In the genomic region with DNA sequence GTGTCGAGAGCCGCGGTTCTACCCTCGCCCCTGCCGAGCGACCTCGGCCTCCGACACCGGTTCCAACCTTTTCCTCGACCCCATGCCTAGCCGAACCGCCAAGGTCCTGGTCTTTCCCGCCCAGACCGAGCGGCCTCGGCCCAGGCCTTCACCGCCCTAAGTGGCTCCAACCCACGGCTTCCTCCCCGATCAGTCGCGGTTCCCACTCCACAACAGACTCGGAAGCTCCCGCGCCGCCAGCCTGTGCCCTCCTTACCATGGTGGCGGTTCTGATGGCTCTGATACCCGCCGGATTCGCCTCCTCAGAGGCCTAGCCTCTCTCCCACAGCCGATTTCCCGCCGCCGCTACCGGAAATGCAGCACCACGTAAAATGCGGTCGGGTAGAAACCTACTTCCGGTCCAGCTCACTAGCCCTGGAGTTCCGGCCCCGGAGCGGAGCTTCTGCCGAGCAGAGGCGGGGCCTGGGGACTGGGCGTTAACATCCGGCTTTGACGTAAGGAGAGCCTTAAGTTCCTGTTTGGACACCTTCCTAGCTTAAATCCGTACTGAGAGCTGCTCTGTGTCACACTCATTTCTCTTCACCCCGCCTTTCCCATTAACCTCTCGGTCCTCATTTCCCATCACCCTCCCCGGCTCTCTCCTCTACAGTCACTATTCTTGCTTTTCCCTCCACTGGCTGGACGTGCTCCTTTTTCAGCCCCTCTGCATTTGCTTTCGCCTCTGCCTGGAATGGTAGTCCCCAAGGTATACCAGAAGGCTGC, we compare ENCODE assay signal across 8 cellular contexts. TPM values are rescaled to one million over a fixed set of nuclear protein-coding genes. Genes with fewer than 3 reads are reported as not detected.
DNase-seq lines count a peak whose midpoint lies in the region; ATAC-seq, FAIRE-seq and TF ChIP-seq lines count a peak whose summit lies in the region.

Gene SNRPB, minus strand, starts transcription at position 358 of the 762 bp plus-strand sequence. Its CDS starts 99 bp downstream, at position 259.

- H3K27ac Mint-ChIP-seq in activated T-cell treated with anti-CD3 and anti-CD28 coated beads, Interleukin-2, amount 50 U/mL, for 72 hours: peak within 1 kb of the TSS; percentile 100

- DNase-seq in DMS79 (lab: John Stamatoyannopoulos, UW): peak; percentile 90
- peak; percentile 96 for DNase-seq in RCC 7860 (ENCODE audit: low spot score)
- DNase-seq in activated T-cell treated with anti-CD3 and anti-CD28 coated beads, Interleukin-2, amount 50 U/mL, for 72 hours: peak; percentile 97 to 98
- DNase-seq in esophagus squamous epithelium (lab: John Stamatoyannopoulos, UW): peak; percentile 74
- DNase-seq in myocyte (ENCODE audit: low read depth): peak; percentile 98
- peak; percentile 90 to 96 for DNase-seq in stimulated activated CD8-positive, alpha-beta memory T cell treated with anti-CD3 and anti-CD28 coated beads, Interleukin-7, amount 100 ng/mL, for 48 hours (ENCODE audit: extremely low read depth in 1 of 2, low read depth in 1 of 2)

- peaks cover 0 to 37% (median 24%) of the 10 kb centered on the region in 3 donors for H3K4me1 ChIP-seq in esophagus squamous epithelium

- H3K27me3 ChIP-seq in esophagus squamous epithelium: no peaks in the 10 kb centered on the region

- H3K9me3 ChIP-seq in KOPT-K1 (ENCODE audit: insufficient read depth, low read length, poor library complexity, severe bottlenecking): no peaks in the 10 kb centered on the region
- H3K9me3 ChIP-seq in esophagus squamous epithelium: no peaks in the 10 kb centered on the region

- peak; percentile 98 for ATAC-seq in GM21786 (IDR thresholded peaks at IDR 0.05; ENCODE audit: unreplicated experiment)
- peak; percentile 96 for ATAC-seq in activated T-cell treated with anti-CD3 and anti-CD28 coated beads, Interleukin-2, amount 50 U/mL, for 72 hours (replicated peaks in 1 of 2)

- H3K4me3 Mint-ChIP-seq in activated T-cell treated with anti-CD3 and anti-CD28 coated beads, Interleukin-2, amount 50 U/mL, for 72 hours: peak within 1 kb of the TSS; percentile 99

- H3K36me3 ChIP-seq in KOPT-K1 (ENCODE audit: insufficient read depth, low read length) (peaks cover 38% of the 10 kb centered on the region), esophagus squamous epithelium (peaks cover 5 to 31% (median 14%) of the 10 kb centered on the region in 3 donors)

- no peaks in the 10 kb centered on the region for H3K27me3 Mint-ChIP-seq in activated T-cell treated with anti-CD3 and anti-CD28 coated beads, Interleukin-2, amount 50 U/mL, for 72 hours (ENCODE audit: low read depth)

- H3K27ac ChIP-seq in KOPT-K1 (ENCODE audit: low read depth, low read length, poor library complexity, severe bottlenecking): peak within 1 kb of the TSS; percentile 93
- H3K27ac ChIP-seq in esophagus squamous epithelium: peak within 1 kb of the TSS; percentile 84 to 98 (median 92)

- H3K36me3 Mint-ChIP-seq in activated T-cell treated with anti-CD3 and anti-CD28 coated beads, Interleukin-2, amount 50 U/mL, for 72 hours (ENCODE audit: insufficient read depth in 2 of 2): peaks cover 23 to 38% of the 10 kb centered on the region in 2 donors

- TF ChIP-seq POLR2A in esophagus squamous epithelium (IDR thresholded peaks at IDR 0.05): peak in 3 of 4 donors; percentile 75 to 97 (median 89)

- WGBS in esophagus squamous epithelium, 2 donors: 1 to 2% methylated on average over 25 to 31 of the region's 52 CpGs

- peaks cover 0 to 4% of the 10 kb centered on the region in 2 donors for H3K9me3 Mint-ChIP-seq in activated T-cell treated with anti-CD3 and anti-CD28 coated beads, Interleukin-2, amount 50 U/mL, for 72 hours

- H3K4me1 Mint-ChIP-seq in activated T-cell treated with anti-CD3 and anti-CD28 coated beads, Interleukin-2, amount 50 U/mL, for 72 hours (ENCODE audit: low read depth): peaks cover 51% of the 10 kb centered on the region

- TF ChIP-seq CTCF in esophagus squamous epithelium (IDR thresholded peaks at IDR 0.05): peak in 1 of 6 experiments; percentile 19

- peak within 1 kb of the TSS; percentile 45 to 87 (median 76) for H3K4me3 ChIP-seq in esophagus squamous epithelium

- FAIRE-seq in RCC 7860 (lab: Jason Lieb, UNC): peak; percentile 81

- intact Hi-C loops in esophagus squamous epithelium (cut with DNase I): no loop called here

RNA-seq across cellular contexts. Expression of gene SNRPB, which starts in this region (rescaled TPM):
- total RNA-seq in activated T-cell treated with anti-CD3 and anti-CD28 coated beads, Interleukin-2, amount 50 U/mL, for 72 hours: 100 to 1,000 TPM; 286 to 329 TPM
- total RNA-seq in esophagus squamous epithelium: 100 to 1,000 TPM; 244 to 393 (median 277) TPM
- 167 and 185 TPM in 2 replicates for total RNA-seq in myocyte
- polyA plus RNA-seq in myocyte (2012): 83.7 TPM

Comparison
In these comparisons a context has a peak if more than half of its experiments do, and no peak if none do; other contexts are left out.
1. Peak in every context shown above with its lines: DNase-seq, ATAC-seq, H3K4me3 ChIP-seq and H3K27ac ChIP-seq.